ENCODE assay signal across 12 cellular contexts in genomic region chr4:26779674-26780073, GRCh38.
DNase-seq lines count a peak whose midpoint lies in the region; ATAC-seq, FAIRE-seq and TF ChIP-seq lines count a peak whose summit lies in the region.
"Had no signal": no experiment of that assay in that cellular context is flagged by ENCODE, and none has a peak within 500 bp of the region (broad histone marks: within the 10 kb centered on the region; RNA-seq: fewer than 3 reads in every experiment).

No MANE protein-coding gene starts in this region.

- no peak for FAIRE-seq in D721Med (lab: Jason Lieb, UNC)

- intact Hi-C loops in left cardiac atrium (cut with DNase I): loop anchor here in 1 of 2 donors (10.0 kb wide), 1 partner anchor 235 kb away; no protein-coding TSS in a partner anchor

- H3K4me3 ChIP-seq in AG10803 (ENCODE audit: low read length) (no peak overlapping the region), astrocyte of the cerebellum (ENCODE audit: low read depth, low read length) (no peak overlapping the region), coronary artery (no peak overlapping the region)
- H3K4me3 ChIP-seq: Peyer's patch had no signal

- ATAC-seq in left cardiac atrium: peak; percentile 93 to 95
- no peak for ATAC-seq in GM19397 (IDR thresholded peaks at IDR 0.05; ENCODE audit: unreplicated experiment)
- no peak for ATAC-seq in HG03045 (IDR thresholded peaks at IDR 0.05; ENCODE audit: unreplicated experiment)

- H3K27ac ChIP-seq in coronary artery: no peak overlapping the region
- H3K27ac ChIP-seq: Peyer's patch had no signal

- DNase-seq in AG10803 (ENCODE audit: low read depth) (peak; percentile 67), M059J (ENCODE audit: low read depth) (peak; percentile 90), astrocyte of the cerebellum (ENCODE audit: low read depth) (peak; percentile 36), left cardiac atrium (peak; percentile 31), coronary artery (ENCODE audit: low spot score) (no peak), D721Med (ENCODE audit: insufficient read length, low spot score) (no peak)
- DNase-seq: BE2C, natural killer cell, NCI-H2107, Peyer's patch had no signal

- TF ChIP-seq CTCF in AG10803 (conservative IDR thresholded peaks at IDR 0.05; ENCODE audit: low read length) (no peak), astrocyte of the cerebellum (IDR thresholded peaks at IDR 0.05; ENCODE audit: low read depth, low read length, missing control alignments) (no peak), coronary artery (IDR thresholded peaks at IDR 0.05) (no peak), D721Med (IDR thresholded peaks at IDR 0.05; ENCODE audit: insufficient read depth, missing control alignments) (no peak)

- in situ Hi-C loops in astrocyte of the cerebellum (cut with HindIII; ENCODE audit: low sequenced_read_pairs): no loop called here

Comparison
In these comparisons a context has a peak if more than half of its experiments do, and no peak if none do; other contexts are left out.
1. DNase-seq: peak in AG10803 (single experiment), M059J (single experiment), astrocyte of the cerebellum (single experiment) and left cardiac atrium (single experiment); none in coronary artery (single experiment) and D721Med (single experiment).
2. ATAC-seq: peak in left cardiac atrium (2 of 2); none in GM19397 (single experiment) and HG03045 (single experiment).